Comparison of ENCODE assay signal across 1 cellular context in the genomic region with DNA sequence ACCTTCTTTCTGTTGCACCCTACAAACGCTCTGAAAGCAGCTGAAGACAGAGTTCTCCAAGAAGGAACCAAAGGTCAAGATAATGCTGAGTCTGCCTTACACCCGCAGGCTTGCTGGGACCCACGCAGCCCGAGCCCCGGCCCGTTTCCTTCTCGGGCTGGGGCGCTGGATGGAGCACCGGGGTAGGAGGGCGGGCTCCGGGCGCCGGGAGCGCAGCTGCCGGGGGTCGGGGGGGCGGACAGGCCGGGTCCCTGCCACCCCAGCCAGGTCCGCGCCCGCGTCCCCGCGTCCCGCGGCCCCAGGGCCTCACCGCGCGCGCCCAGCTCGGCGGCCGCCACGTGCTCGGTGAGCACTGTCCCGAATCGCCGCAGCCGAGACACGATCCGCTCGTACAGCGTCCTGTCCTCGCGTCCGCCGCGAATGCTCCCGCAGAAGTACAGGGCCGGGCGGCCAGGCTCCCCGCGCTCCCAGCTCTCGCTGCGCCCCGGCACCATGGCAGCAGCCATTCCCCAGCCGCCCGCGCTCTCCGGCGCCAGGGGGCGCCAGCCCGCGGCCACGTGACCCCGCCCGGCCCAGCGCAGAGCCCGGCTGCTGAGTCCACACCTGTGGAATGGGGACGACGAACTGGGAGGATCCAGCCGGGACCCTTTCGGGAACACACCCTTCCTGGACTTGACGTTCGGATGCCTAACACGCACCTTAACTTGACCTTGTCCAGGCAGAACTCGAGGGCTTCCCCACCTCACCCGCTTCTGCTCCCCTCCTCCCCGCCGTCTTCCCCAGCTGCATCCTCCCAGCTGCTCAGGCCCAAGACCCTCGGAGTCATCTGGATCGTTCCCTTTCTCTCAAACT.
A peak's percentile ranks its signal among the peaks of the same experiment; 100 is the strongest.
TF ChIP-seq lines count a peak whose summit lies in the region.

A gene with protein sequence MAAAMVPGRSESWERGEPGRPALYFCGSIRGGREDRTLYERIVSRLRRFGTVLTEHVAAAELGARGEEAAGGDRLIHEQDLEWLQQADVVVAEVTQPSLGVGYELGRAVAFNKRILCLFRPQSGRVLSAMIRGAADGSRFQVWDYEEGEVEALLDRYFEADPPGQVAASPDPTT (minus strand): TSS at position 531 of the 852 bp plus-strand sequence. CDS start 25 bp downstream, at position 506.

TF ChIP-seq in K562, 482 proteins besides CTCF, POLR2A, EP300 and RAD21 (continued from another document and continues in another):
- TF ChIP-seq, protein P1, sequence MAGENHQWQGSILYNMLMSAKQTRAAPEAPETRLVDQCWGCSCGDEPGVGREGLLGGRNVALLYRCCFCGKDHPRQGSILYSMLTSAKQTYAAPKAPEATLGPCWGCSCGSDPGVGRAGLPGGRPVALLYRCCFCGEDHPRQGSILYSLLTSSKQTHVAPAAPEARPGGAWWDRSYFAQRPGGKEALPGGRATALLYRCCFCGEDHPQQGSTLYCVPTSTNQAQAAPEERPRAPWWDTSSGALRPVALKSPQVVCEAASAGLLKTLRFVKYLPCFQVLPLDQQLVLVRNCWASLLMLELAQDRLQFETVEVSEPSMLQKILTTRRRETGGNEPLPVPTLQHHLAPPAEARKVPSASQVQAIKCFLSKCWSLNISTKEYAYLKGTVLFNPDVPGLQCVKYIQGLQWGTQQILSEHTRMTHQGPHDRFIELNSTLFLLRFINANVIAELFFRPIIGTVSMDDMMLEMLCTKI (IDR thresholded peaks at IDR 0.05; ENCODE audit: partially characterized antibody): no peak
- TF ChIP-seq HDAC3 (IDR thresholded peaks at IDR 0.05; ENCODE audit: borderline replicate concordance, partially characterized antibody): no peak
- peak; percentile 92 for TF ChIP-seq ZBTB1 (CRISPR knock-in tag; IDR thresholded peaks at IDR 0.05; ENCODE audit: borderline replicate concordance, low read depth)
- no peak for TF ChIP-seq FOXJ3 (CRISPR knock-in tag; IDR thresholded peaks at IDR 0.05)
- TF ChIP-seq, protein P2, sequence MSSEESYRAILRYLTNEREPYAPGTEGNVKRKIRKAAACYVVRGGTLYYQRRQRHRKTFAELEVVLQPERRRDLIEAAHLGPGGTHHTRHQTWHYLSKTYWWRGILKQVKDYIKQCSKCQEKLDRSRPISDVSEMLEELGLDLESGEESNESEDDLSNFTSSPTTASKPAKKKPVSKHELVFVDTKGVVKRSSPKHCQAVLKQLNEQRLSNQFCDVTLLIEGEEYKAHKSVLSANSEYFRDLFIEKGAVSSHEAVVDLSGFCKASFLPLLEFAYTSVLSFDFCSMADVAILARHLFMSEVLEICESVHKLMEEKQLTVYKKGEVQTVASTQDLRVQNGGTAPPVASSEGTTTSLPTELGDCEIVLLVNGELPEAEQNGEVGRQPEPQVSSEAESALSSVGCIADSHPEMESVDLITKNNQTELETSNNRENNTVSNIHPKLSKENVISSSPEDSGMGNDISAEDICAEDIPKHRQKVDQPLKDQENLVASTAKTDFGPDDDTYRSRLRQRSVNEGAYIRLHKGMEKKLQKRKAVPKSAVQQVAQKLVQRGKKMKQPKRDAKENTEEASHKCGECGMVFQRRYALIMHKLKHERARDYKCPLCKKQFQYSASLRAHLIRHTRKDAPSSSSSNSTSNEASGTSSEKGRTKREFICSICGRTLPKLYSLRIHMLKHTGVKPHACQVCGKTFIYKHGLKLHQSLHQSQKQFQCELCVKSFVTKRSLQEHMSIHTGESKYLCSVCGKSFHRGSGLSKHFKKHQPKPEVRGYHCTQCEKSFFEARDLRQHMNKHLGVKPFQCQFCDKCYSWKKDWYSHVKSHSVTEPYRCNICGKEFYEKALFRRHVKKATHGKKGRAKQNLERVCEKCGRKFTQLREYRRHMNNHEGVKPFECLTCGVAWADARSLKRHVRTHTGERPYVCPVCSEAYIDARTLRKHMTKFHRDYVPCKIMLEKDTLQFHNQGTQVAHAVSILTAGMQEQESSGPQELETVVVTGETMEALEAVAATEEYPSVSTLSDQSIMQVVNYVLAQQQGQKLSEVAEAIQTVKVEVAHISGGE (CRISPR knock-in tag; IDR thresholded peaks at IDR 0.05): peak in 1 of 3 experiments; percentile 79; a peak in 2 of 6 replicates
- no peak for TF ChIP-seq NCOA1 (IDR thresholded peaks at IDR 0.05; ENCODE audit: low read depth)
- TF ChIP-seq RUNX1 (IDR thresholded peaks at IDR 0.05; ENCODE audit: low read depth): 0 out of 2 replicates have a peak, but pooled peaks have one; percentile 34
- TF ChIP-seq ZNF140 (CRISPR knock-in tag; IDR thresholded peaks at IDR 0.05): no peak
- TF ChIP-seq, protein P3, sequence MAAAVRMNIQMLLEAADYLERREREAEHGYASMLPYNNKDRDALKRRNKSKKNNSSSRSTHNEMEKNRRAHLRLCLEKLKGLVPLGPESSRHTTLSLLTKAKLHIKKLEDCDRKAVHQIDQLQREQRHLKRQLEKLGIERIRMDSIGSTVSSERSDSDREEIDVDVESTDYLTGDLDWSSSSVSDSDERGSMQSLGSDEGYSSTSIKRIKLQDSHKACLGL (CRISPR knock-in tag; IDR thresholded peaks at IDR 0.05; ENCODE audit: borderline replicate concordance, poor library complexity, severe bottlenecking): peak; percentile 65
- TF ChIP-seq SP1 (CRISPR knock-in tag; IDR thresholded peaks at IDR 0.05): peak; percentile 25; the same call in 1 of the 2 replicates
- no peak for TF ChIP-seq KLF6 (CRISPR knock-in tag; IDR thresholded peaks at IDR 0.05; ENCODE audit: borderline replicate concordance)
- TF ChIP-seq ELF1 (tag; IDR thresholded peaks at IDR 0.05): no peak
- TF ChIP-seq ADNP (tag; IDR thresholded peaks at IDR 0.05): no peak
- TF ChIP-seq BRD4 (IDR thresholded peaks at IDR 0.05): peak; percentile 87; the same call in 1 of the 2 replicates
- peak; percentile 75 for TF ChIP-seq NEUROD1 (IDR thresholded peaks at IDR 0.05; ENCODE audit: borderline replicate concordance, low read depth, low read length, partially characterized antibody)
- peak; percentile 81 for TF ChIP-seq KDM5B (IDR thresholded peaks at IDR 0.05; ENCODE audit: insufficient replicate concordance, low read depth, low read length)
- TF ChIP-seq, protein P4, sequence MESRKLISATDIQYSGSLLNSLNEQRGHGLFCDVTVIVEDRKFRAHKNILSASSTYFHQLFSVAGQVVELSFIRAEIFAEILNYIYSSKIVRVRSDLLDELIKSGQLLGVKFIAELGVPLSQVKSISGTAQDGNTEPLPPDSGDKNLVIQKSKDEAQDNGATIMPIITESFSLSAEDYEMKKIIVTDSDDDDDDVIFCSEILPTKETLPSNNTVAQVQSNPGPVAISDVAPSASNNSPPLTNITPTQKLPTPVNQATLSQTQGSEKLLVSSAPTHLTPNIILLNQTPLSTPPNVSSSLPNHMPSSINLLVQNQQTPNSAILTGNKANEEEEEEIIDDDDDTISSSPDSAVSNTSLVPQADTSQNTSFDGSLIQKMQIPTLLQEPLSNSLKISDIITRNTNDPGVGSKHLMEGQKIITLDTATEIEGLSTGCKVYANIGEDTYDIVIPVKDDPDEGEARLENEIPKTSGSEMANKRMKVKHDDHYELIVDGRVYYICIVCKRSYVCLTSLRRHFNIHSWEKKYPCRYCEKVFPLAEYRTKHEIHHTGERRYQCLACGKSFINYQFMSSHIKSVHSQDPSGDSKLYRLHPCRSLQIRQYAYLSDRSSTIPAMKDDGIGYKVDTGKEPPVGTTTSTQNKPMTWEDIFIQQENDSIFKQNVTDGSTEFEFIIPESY (CRISPR knock-in tag; IDR thresholded peaks at IDR 0.05): peak; percentile 90
- no peak for TF ChIP-seq ZNF436 (CRISPR knock-in tag; IDR thresholded peaks at IDR 0.05)
- TF ChIP-seq ZC3H4 (CRISPR knock-in tag; IDR thresholded peaks at IDR 0.05; ENCODE audit: borderline replicate concordance): peak; percentile 87; the same call in 1 of the 2 replicates
- peak; percentile 92 for TF ChIP-seq TOE1 (IDR thresholded peaks at IDR 0.05; ENCODE audit: borderline replicate concordance)
- no peak for TF ChIP-seq TOE1 (CRISPR knock-in tag; IDR thresholded peaks at IDR 0.05; ENCODE audit: borderline replicate concordance, low read depth)
- no peak for TF ChIP-seq ZNF311 (CRISPR knock-in tag; IDR thresholded peaks at IDR 0.05)
- TF ChIP-seq L3MBTL2 (IDR thresholded peaks at IDR 0.05): peak; percentile 99
- TF ChIP-seq ELF2 (CRISPR knock-in tag; IDR thresholded peaks at IDR 0.05): no peak
- TF ChIP-seq, protein P5, sequence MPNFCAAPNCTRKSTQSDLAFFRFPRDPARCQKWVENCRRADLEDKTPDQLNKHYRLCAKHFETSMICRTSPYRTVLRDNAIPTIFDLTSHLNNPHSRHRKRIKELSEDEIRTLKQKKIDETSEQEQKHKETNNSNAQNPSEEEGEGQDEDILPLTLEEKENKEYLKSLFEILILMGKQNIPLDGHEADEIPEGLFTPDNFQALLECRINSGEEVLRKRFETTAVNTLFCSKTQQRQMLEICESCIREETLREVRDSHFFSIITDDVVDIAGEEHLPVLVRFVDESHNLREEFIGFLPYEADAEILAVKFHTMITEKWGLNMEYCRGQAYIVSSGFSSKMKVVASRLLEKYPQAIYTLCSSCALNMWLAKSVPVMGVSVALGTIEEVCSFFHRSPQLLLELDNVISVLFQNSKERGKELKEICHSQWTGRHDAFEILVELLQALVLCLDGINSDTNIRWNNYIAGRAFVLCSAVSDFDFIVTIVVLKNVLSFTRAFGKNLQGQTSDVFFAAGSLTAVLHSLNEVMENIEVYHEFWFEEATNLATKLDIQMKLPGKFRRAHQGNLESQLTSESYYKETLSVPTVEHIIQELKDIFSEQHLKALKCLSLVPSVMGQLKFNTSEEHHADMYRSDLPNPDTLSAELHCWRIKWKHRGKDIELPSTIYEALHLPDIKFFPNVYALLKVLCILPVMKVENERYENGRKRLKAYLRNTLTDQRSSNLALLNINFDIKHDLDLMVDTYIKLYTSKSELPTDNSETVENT (CRISPR knock-in tag; IDR thresholded peaks at IDR 0.05): peak; percentile 85; the same call in 1 of the 2 replicates
- no peak for TF ChIP-seq CEBPG (CRISPR knock-in tag; IDR thresholded peaks at IDR 0.05)
- no peak for TF ChIP-seq CEBPG (tag; conservative IDR thresholded peaks at IDR 0.05 in 1 of 2, IDR thresholded peaks at IDR 0.05 in 1 of 2)
- TF ChIP-seq KAT7 (CRISPR knock-in tag; IDR thresholded peaks at IDR 0.05; ENCODE audit: borderline replicate concordance): peak; percentile 98
- TF ChIP-seq, protein P6, sequence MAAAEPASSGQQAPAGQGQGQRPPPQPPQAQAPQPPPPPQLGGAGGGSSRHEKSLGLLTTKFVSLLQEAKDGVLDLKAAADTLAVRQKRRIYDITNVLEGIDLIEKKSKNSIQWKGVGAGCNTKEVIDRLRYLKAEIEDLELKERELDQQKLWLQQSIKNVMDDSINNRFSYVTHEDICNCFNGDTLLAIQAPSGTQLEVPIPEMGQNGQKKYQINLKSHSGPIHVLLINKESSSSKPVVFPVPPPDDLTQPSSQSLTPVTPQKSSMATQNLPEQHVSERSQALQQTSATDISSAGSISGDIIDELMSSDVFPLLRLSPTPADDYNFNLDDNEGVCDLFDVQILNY (CRISPR knock-in tag; IDR thresholded peaks at IDR 0.05): peak; percentile 93
- TF ChIP-seq, protein P7, sequence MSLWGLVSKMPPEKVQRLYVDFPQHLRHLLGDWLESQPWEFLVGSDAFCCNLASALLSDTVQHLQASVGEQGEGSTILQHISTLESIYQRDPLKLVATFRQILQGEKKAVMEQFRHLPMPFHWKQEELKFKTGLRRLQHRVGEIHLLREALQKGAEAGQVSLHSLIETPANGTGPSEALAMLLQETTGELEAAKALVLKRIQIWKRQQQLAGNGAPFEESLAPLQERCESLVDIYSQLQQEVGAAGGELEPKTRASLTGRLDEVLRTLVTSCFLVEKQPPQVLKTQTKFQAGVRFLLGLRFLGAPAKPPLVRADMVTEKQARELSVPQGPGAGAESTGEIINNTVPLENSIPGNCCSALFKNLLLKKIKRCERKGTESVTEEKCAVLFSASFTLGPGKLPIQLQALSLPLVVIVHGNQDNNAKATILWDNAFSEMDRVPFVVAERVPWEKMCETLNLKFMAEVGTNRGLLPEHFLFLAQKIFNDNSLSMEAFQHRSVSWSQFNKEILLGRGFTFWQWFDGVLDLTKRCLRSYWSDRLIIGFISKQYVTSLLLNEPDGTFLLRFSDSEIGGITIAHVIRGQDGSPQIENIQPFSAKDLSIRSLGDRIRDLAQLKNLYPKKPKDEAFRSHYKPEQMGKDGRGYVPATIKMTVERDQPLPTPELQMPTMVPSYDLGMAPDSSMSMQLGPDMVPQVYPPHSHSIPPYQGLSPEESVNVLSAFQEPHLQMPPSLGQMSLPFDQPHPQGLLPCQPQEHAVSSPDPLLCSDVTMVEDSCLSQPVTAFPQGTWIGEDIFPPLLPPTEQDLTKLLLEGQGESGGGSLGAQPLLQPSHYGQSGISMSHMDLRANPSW (CRISPR knock-in tag; IDR thresholded peaks at IDR 0.05): no peak
- TF ChIP-seq ZNF143 (CRISPR knock-in tag; IDR thresholded peaks at IDR 0.05): peak; percentile 9; the same call in 1 of the 2 replicates
- TF ChIP-seq ZNF175 (CRISPR knock-in tag; IDR thresholded peaks at IDR 0.05; ENCODE audit: low read depth): peak; percentile 30; the same call in 1 of the 2 replicates
- no peak for TF ChIP-seq ZNF561 (CRISPR knock-in tag; conservative IDR thresholded peaks at IDR 0.05)
- TF ChIP-seq PTTG1 (tag; IDR thresholded peaks at IDR 0.05; ENCODE audit: low read depth): no peak
- 0 out of 2 replicates have a peak, but pooled peaks have one; percentile 19 for TF ChIP-seq SAFB (IDR thresholded peaks at IDR 0.05; ENCODE audit: borderline replicate concordance, low read depth, low read length)
- TF ChIP-seq HNRNPH1 (optimal IDR thresholded peaks at IDR 0.05; ENCODE audit: low read depth, low read length): no peak
- TF ChIP-seq ZNF253 (CRISPR knock-in tag; conservative IDR thresholded peaks at IDR 0.05): no peak
- TF ChIP-seq KDM4B (IDR thresholded peaks at IDR 0.05; ENCODE audit: borderline replicate concordance in 2 of 2, low read depth in 1 of 2): no peak
- TF ChIP-seq ZNF583 (CRISPR knock-in tag; IDR thresholded peaks at IDR 0.05): peak; percentile 66; the same call in 1 of the 2 replicates
- no peak; the same call in 1 of the 2 replicates for TF ChIP-seq TCF7 (IDR thresholded peaks at IDR 0.05; ENCODE audit: borderline replicate concordance)
- TF ChIP-seq TEAD4 (IDR thresholded peaks at IDR 0.05; ENCODE audit: low read length): peak; percentile 25
- TF ChIP-seq TEAD4 (CRISPR knock-in tag; IDR thresholded peaks at IDR 0.05; ENCODE audit: borderline replicate concordance): no peak
- TF ChIP-seq, protein P8, sequence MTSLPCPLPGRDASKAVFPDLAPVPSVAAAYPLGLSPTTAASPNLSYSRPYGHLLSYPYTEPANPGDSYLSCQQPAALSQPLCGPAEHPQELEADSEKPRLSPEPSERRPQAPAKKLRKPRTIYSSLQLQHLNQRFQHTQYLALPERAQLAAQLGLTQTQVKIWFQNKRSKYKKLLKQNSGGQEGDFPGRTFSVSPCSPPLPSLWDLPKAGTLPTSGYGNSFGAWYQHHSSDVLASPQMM (CRISPR knock-in tag; IDR thresholded peaks at IDR 0.05): no peak
- TF ChIP-seq, protein P9, sequence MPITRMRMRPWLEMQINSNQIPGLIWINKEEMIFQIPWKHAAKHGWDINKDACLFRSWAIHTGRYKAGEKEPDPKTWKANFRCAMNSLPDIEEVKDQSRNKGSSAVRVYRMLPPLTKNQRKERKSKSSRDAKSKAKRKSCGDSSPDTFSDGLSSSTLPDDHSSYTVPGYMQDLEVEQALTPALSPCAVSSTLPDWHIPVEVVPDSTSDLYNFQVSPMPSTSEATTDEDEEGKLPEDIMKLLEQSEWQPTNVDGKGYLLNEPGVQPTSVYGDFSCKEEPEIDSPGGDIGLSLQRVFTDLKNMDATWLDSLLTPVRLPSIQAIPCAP (CRISPR knock-in tag; IDR thresholded peaks at IDR 0.05; ENCODE audit: borderline replicate concordance): no peak
- no peak for TF ChIP-seq MXI1 (IDR thresholded peaks at IDR 0.05; ENCODE audit: low read depth, low read length)
- TF ChIP-seq GABPB1 (CRISPR knock-in tag; IDR thresholded peaks at IDR 0.05): peak; percentile 71
- TF ChIP-seq BRD9 (IDR thresholded peaks at IDR 0.05; ENCODE audit: low read depth, partially characterized antibody): no peak
- no peak for TF ChIP-seq HDGF (IDR thresholded peaks at IDR 0.05)
- TF ChIP-seq RBM15 (IDR thresholded peaks at IDR 0.05; ENCODE audit: insufficient read depth, low read length): no peak
- no peak for TF ChIP-seq TCFL5 (CRISPR knock-in tag; conservative IDR thresholded peaks at IDR 0.05)
